ENCODE assay signal across 17 cellular contexts in the genomic region with DNA sequence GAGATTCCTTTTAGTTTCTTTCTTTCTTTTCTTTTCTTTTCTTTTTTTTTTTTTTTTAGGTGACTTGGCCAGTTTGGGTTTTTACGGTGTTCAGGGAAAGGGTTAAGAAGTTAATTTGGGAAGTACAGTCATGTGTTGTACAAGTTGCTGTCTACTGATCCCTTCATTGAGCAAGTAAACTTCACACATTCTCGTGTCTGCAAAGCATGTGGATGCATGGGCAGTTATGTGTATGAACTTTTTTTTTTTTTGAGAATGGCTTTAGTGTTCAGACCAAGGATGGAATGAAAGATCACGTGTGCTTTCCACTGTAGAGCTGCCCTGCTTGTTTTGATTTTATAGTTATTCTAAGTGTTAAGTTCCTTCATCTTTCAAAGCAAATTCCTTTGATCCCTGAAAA.
A peak's percentile ranks its signal among the peaks of the same experiment; 100 is the strongest.
DNase-seq lines count a peak whose midpoint lies in the region; TF ChIP-seq lines count a peak whose summit lies in the region.
"Had no signal": no experiment of that assay in that cellular context is flagged by ENCODE, and none has a peak within 500 bp of the region (broad histone marks: within the 10 kb centered on the region; RNA-seq: fewer than 3 reads in every experiment).

No MANE protein-coding gene starts in this region.

- H3K4me3 ChIP-seq in BLaER1 (no peak overlapping the region), NB4 (ENCODE audit: low read depth, low read length) (peak overlapping the region; percentile 70), parathyroid adenoma (ENCODE audit: low read depth, low read length) (no peak overlapping the region)
- H3K4me3 ChIP-seq: GM12878, lung had no signal

- no peaks in the 10 kb centered on the region for H3K79me2 ChIP-seq in parathyroid adenoma

- peaks cover 16% of the 10 kb centered on the region for H3K36me3 ChIP-seq in BLaER1
- no peaks in the 10 kb centered on the region for H3K36me3 ChIP-seq in parathyroid adenoma (ENCODE audit: control insufficient read depth, insufficient read depth, low read length)

- 0 out of 2 replicates have a peak, but pooled peaks cover 2% of the 10 kb centered on the region for H3K9me3 ChIP-seq in BLaER1
- no peaks in the 10 kb centered on the region for H3K9me3 ChIP-seq in parathyroid adenoma (ENCODE audit: control insufficient read depth, low read length)

- H4K20me1 ChIP-seq in BLaER1, result peaks cover 100% of the 10 kb centered on the region

- H3K9ac ChIP-seq in BLaER1 (no peak overlapping the region), parathyroid adenoma (no peak overlapping the region)

- H3K27me3 ChIP-seq in BLaER1, result no peaks in the 10 kb centered on the region
- H3K27me3 ChIP-seq in parathyroid adenoma (ENCODE audit: control insufficient read depth, insufficient read depth, low read length), result no peaks in the 10 kb centered on the region

- no peak for TF ChIP-seq POLR2A in NB4 (IDR thresholded peaks at IDR 0.05; ENCODE audit: extremely low read depth, insufficient read length)

- TF ChIP-seq CTCF in NB4 (IDR thresholded peaks at IDR 0.05; ENCODE audit: low read depth, low read length), result no peak
- TF ChIP-seq CTCF in parathyroid adenoma (IDR thresholded peaks at IDR 0.05), result no peak

- H3K4me1 ChIP-seq in BLaER1 (peaks cover 86% of the 10 kb centered on the region), parathyroid adenoma (peaks cover 20% of the 10 kb centered on the region)

- no peak overlapping the region for H2AFZ ChIP-seq in parathyroid adenoma

- peak overlapping the region; percentile 59 for H3K4me2 ChIP-seq in BLaER1
- peak overlapping the region; percentile 51 for H3K4me2 ChIP-seq in parathyroid adenoma (ENCODE audit: low read length)

- H3K27ac ChIP-seq in BLaER1, result no peak overlapping the region
- H3K27ac ChIP-seq in epithelial cell of prostate, result peak overlapping the region; percentile 89
- peak overlapping the region; percentile 73 for H3K27ac ChIP-seq in parathyroid adenoma

- DNase-seq in NB4 (ENCODE audit: low read depth) (peak; percentile 52), epithelial cell of prostate (ENCODE audit: low read depth, low spot score) (no peak), kidney glomerular epithelial cell (lab: John Stamatoyannopoulos, UW) (no peak), NCI-H187 treated with DMSO at 0.1 percent for 48 hours (lab: John Stamatoyannopoulos, UW) (no peak), hippocampal formation (lab: John Stamatoyannopoulos, UW) (no peak), NCI-H187 (lab: John Stamatoyannopoulos, UW) (no peak)
- DNase-seq: activated T-cell treated with anti-CD3 and anti-CD28 coated beads for 4 hours; amygdala; DMS79 treated with DMSO at 0.1 percent for 48 hours; effector CD8-positive, alpha-beta T cell; NK-92 treated with Interleukin-12 subunit alpha and Interleukin-12 subunit beta, amount 100 ng/mL, for 24 hours; occipital lobe; stimulated activated CD8-positive, alpha-beta memory T cell treated with anti-CD3 and anti-CD28 coated beads, Interleukin-4, amount 100 ng/mL, for 48 hours had no signal
